ENCODE assay signal across 9 cellular contexts in genomic region chr20:10864076-10864672, GRCh38.
DNase-seq lines count a peak whose midpoint lies in the region; ATAC-seq, FAIRE-seq and TF ChIP-seq lines count a peak whose summit lies in the region.
"Had no signal": no experiment of that assay in that cellular context is flagged by ENCODE, and none has a peak within 500 bp of the region (broad histone marks: within the 10 kb centered on the region; RNA-seq: fewer than 3 reads in every experiment).

No MANE protein-coding gene starts in this region.

- H3K27ac ChIP-seq in A549 (peak overlapping the region; percentile 82 to 89), Karpas-422 (ENCODE audit: low read length) (no peak overlapping the region)
- H3K27ac ChIP-seq: BLaER1 had no signal

- peak in 1 of 2 experiments; percentile 31 for DNase-seq in A549 (ENCODE audit: low read depth in 1 of 2, low spot score in 1 of 2)
- peak; percentile 2 for DNase-seq in Karpas-422
- peak in 1 of 2 donors; percentile 72 for DNase-seq in cardiac fibroblast (ENCODE audit: low read depth in 2 of 2)
- peak; percentile 85 to 91 (median 85) for DNase-seq in mucosa of descending colon
- no peak for DNase-seq in activated naive CD4-positive, alpha-beta T cell treated with Interleukin-2 at 50 U/mL for 16 hours
- DNase-seq in stimulated activated naive CD4-positive, alpha-beta T cell (lab: John Stamatoyannopoulos, UW), result no peak
- no peak for DNase-seq in activated CD4-positive, alpha-beta T cell treated with anti-CD3 and anti-CD28 coated beads, Interleukin-2, amount 50 U/mL, for 4 hours
- DNase-seq in activated gamma-delta T cell treated with Interleukin-2 at 50 U/mL for 16 hours, result no peak

- no peak overlapping the region for H3K9ac ChIP-seq in Karpas-422 (ENCODE audit: low read length)
- H3K9ac ChIP-seq: BLaER1 had no signal

- TF ChIP-seq CTCF in A549 (IDR thresholded peaks at IDR 0.05) (no peak), cardiac fibroblast (IDR thresholded peaks at IDR 0.05; ENCODE audit: low read depth, low read length) (no peak), mucosa of descending colon (IDR thresholded peaks at IDR 0.05) (no peak)

- no peaks in the 10 kb centered on the region for H4K20me1 ChIP-seq in Karpas-422 (ENCODE audit: insufficient read depth, low read depth, low read length)
- H4K20me1 ChIP-seq: BLaER1 had no signal

- no peaks in the 10 kb centered on the region for H3K9me3 ChIP-seq in A549
- no peaks in the 10 kb centered on the region for H3K9me3 ChIP-seq in Karpas-422 (ENCODE audit: low read length)
- no peaks in the 10 kb centered on the region for H3K9me3 ChIP-seq in mucosa of descending colon
- H3K9me3 ChIP-seq: BLaER1 had no signal

- peaks cover 51% of the 10 kb centered on the region for H3K4me1 ChIP-seq in A549
- H3K4me1 ChIP-seq in Karpas-422 (ENCODE audit: low read length), result no peaks in the 10 kb centered on the region
- H3K4me1 ChIP-seq in mucosa of descending colon (ENCODE audit: low read depth), result peaks cover 17% of the 10 kb centered on the region
- H3K4me1 ChIP-seq: BLaER1 had no signal

- peak overlapping the region; percentile 65 for H3K4me2 ChIP-seq in A549
- H3K4me2 ChIP-seq in Karpas-422 (ENCODE audit: low read depth, low read length, poor library complexity, severe bottlenecking), result no peak overlapping the region
- H3K4me2 ChIP-seq: BLaER1 had no signal

- POLR2A ChIA-PET in A549 (lab: Yijun Ruan, JAX), result no interaction called here

- WGBS in A549 (ENCODE audit: missing lambda C conversion rate), result 43% methylated on average over 8 of the region's 8 CpGs

- no peaks in the 10 kb centered on the region; the same call in 1 of the 2 replicates for H3K27me3 ChIP-seq in Karpas-422 (ENCODE audit: low read length)
- H3K27me3 ChIP-seq: BLaER1 had no signal

- H3K4me3 ChIP-seq in A549 (no peak overlapping the region), Karpas-422 (ENCODE audit: low read length) (no peak overlapping the region), cardiac fibroblast (replicated peaks in 1 of 2; ENCODE audit: low read depth in 2 of 2, low read length in 2 of 2) (peak overlapping the region; percentile 2 to 22), mucosa of descending colon (no peak overlapping the region)
- H3K4me3 ChIP-seq: BLaER1 had no signal

- H3K79me2 ChIP-seq in Karpas-422 (ENCODE audit: low read length), result no peaks in the 10 kb centered on the region

- no peak overlapping the region for H2AFZ ChIP-seq in Karpas-422 (ENCODE audit: low read length)

- TF ChIP-seq EP300 in A549 (IDR thresholded peaks at IDR 0.05), result no peak

- H3K36me3 ChIP-seq in Karpas-422 (ENCODE audit: insufficient read depth, low read length) (no peaks in the 10 kb centered on the region), mucosa of descending colon (ENCODE audit: low read depth) (no peaks in the 10 kb centered on the region)
- H3K36me3 ChIP-seq: BLaER1 had no signal

- no peak for TF ChIP-seq POLR2A in A549 (IDR thresholded peaks at IDR 0.05; ENCODE audit: low read length)

- peak; percentile 51 for FAIRE-seq in A549 (lab: Jason Lieb, UNC)

- CTCF ChIA-PET in A549 (lab: Yijun Ruan, JAX), result interaction anchor here (0.7 to 1.5 kb wide), 5 partner anchors 8 to 189 kb away, joined by 3 to 5 read pairs (median 3); no protein-coding TSS in a partner anchor

- intact Hi-C loops in mucosa of descending colon (cut with DNase I, micrococcal nuclease), result loop anchor here in 1 of 2 donors (10.0 kb wide), 1 partner anchor 189 kb away; the partner anchor contains the start of gene JAG1

- no peaks in the 10 kb centered on the region for H3K9me2 ChIP-seq in Karpas-422 (replicated peaks; ENCODE audit: insufficient read depth, low read length)

- no peak for TF ChIP-seq RAD21 in A549 (conservative IDR thresholded peaks at IDR 0.05 in 1 of 2, IDR thresholded peaks at IDR 0.05 in 1 of 2)

- peak in 1 of 2 experiments; percentile 12; a peak in 3 of 6 replicates for ATAC-seq in A549
- ATAC-seq in mucosa of descending colon, result peak; percentile 96

TF ChIP-seq in A549, 52 proteins besides CTCF, POLR2A, EP300 and RAD21:
- TF ChIP-seq E2F6 (IDR thresholded peaks at IDR 0.05; ENCODE audit: borderline replicate concordance, low read depth) (no peak), POLR2AphosphoS2 (conservative IDR thresholded peaks at IDR 0.05; ENCODE audit: low read length) (no peak), ZFP36 (IDR thresholded peaks at IDR 0.05; ENCODE audit: borderline replicate concordance, partially characterized antibody) (no peak), TFCP2L1 (CRISPR knock-in tag; IDR thresholded peaks at IDR 0.05) (no peak), USF2 (IDR thresholded peaks at IDR 0.05) (no peak), FOSL2 (IDR thresholded peaks at IDR 0.05) (no peak), FOSL2 (CRISPR knock-in tag; IDR thresholded peaks at IDR 0.05) (no peak), EHMT2 (IDR thresholded peaks at IDR 0.05; ENCODE audit: low read depth) (no peak), NR3C1 (IDR thresholded peaks at IDR 0.05) (no peak), ZC3H11A (IDR thresholded peaks at IDR 0.05) (no peak), HEYL (CRISPR knock-in tag; IDR thresholded peaks at IDR 0.05) (no peak), HOXB13 (CRISPR knock-in tag; IDR thresholded peaks at IDR 0.05; ENCODE audit: low read depth) (no peak), HOXA7 (CRISPR knock-in tag; IDR thresholded peaks at IDR 0.05) (no peak), NFE2L2 (conservative IDR thresholded peaks at IDR 0.05; ENCODE audit: low read length) (no peak), FOSB (CRISPR knock-in tag; IDR thresholded peaks at IDR 0.05) (no peak), FOXS1 (CRISPR knock-in tag; IDR thresholded peaks at IDR 0.05) (no peak), SREBF2 (IDR thresholded peaks at IDR 0.05) (no peak), JUNB (IDR thresholded peaks at IDR 0.05) (no peak), GATA3 (IDR thresholded peaks at IDR 0.05; ENCODE audit: borderline replicate concordance) (no peak), EHF (CRISPR knock-in tag; IDR thresholded peaks at IDR 0.05) (no peak), BHLHE40 (IDR thresholded peaks at IDR 0.05; ENCODE audit: low read depth, low read length) (no peak)

Comparison
In these comparisons a context has a peak if more than half of its experiments do, and no peak if none do; other contexts are left out.
1. DNase-seq: peak in Karpas-422 (single experiment) and mucosa of descending colon (3 of 3); none in activated naive CD4-positive, alpha-beta T cell treated with Interleukin-2 at 50 U/mL for 16 hours (single experiment), stimulated activated naive CD4-positive, alpha-beta T cell (0 of 6), activated CD4-positive, alpha-beta T cell treated with anti-CD3 and anti-CD28 coated beads, Interleukin-2, amount 50 U/mL, for 4 hours (0 of 2) and activated gamma-delta T cell treated with Interleukin-2 at 50 U/mL for 16 hours (single experiment).
2. H3K4me3 ChIP-seq: peak in cardiac fibroblast (2 of 2); none in A549 (single experiment), Karpas-422 (single experiment) and mucosa of descending colon (single experiment).